Comparison of ENCODE assay signal across 15 cellular contexts in genomic region chr20:55522296-55522815, GRCh38.
DNase-seq lines count a peak whose midpoint lies in the region; ATAC-seq and TF ChIP-seq lines count a peak whose summit lies in the region.
"Had no signal": no experiment of that assay in that cellular context is flagged by ENCODE, and none has a peak within 500 bp of the region (broad histone marks: within the 10 kb centered on the region; RNA-seq: fewer than 3 reads in every experiment).

No MANE protein-coding gene starts in this region.

- no peak for ATAC-seq in GM21447 (IDR thresholded peaks at IDR 0.05; ENCODE audit: unreplicated experiment)
- no peak for ATAC-seq in activated T-cell treated with anti-CD3 and anti-CD28 coated beads, Interleukin-2, amount 50 U/mL, for 72 hours (replicated peaks in 1 of 2)
- ATAC-seq: HCT116 had no signal

- H2BK20ac ChIP-seq in H9 (ENCODE audit: low read depth, low read length, poor library complexity, severe bottlenecking) = no peak overlapping the region

- no peaks in the 10 kb centered on the region for H3K23me2 ChIP-seq in H9 (ENCODE audit: insufficient read length, low read depth, low read length, poor library complexity, severe bottlenecking)

- H4K5ac ChIP-seq in H9 (ENCODE audit: insufficient read length, low read depth, low read length) = no peak overlapping the region

- no peaks in the 10 kb centered on the region for H4K20me1 ChIP-seq in H9 (ENCODE audit: control insufficient read depth, insufficient read depth, insufficient read length)

- H3K36me3 ChIP-seq in NT2/D1 (ENCODE audit: insufficient read depth, insufficient read length, low read length) = no peaks in the 10 kb centered on the region

- peaks cover 3 to 9% of the 10 kb centered on the region in 2 experiments; a peak in 4 of 5 replicates for H3K9me3 Mint-ChIP-seq in H9
- peaks cover 12% of the 10 kb centered on the region in 2 donors for H3K9me3 Mint-ChIP-seq in activated T-cell treated with anti-CD3 and anti-CD28 coated beads, Interleukin-2, amount 50 U/mL, for 72 hours
- H3K9me3 Mint-ChIP-seq in T-helper 2 cell treated with Interferon-gamma antibody and Interleukin-4, amounts not matched to agents 5 μg/mL and 100 μg/mL, for 36 hours = peaks cover 54% of the 10 kb centered on the region

- H2BK15ac ChIP-seq in H9 (ENCODE audit: low read depth, low read length) = no peak overlapping the region

- H3K18ac ChIP-seq in H9 (ENCODE audit: insufficient read length, low read depth, low read length) = no peak overlapping the region

- no peaks in the 10 kb centered on the region for H3K27me3 Mint-ChIP-seq in H9 (ENCODE audit: low read depth)
- H3K27me3 Mint-ChIP-seq in activated T-cell treated with anti-CD3 and anti-CD28 coated beads, Interleukin-2, amount 50 U/mL, for 72 hours (ENCODE audit: low read depth) = no peaks in the 10 kb centered on the region
- no peaks in the 10 kb centered on the region for H3K27me3 Mint-ChIP-seq in T-helper 2 cell treated with Interferon-gamma antibody and Interleukin-4, amounts not matched to agents 5 μg/mL and 100 μg/mL, for 36 hours (ENCODE audit: low read depth)
- H3K27me3 Mint-ChIP-seq: CD4-positive, alpha-beta memory T cell had no signal

- H2AFZ ChIP-seq in H9 (ENCODE audit: low read length) = no peak overlapping the region

- H3K9ac ChIP-seq in H9 (ENCODE audit: extremely low read depth, insufficient read length, low read length) (no peak overlapping the region), NT2/D1 (ENCODE audit: insufficient read length, low read depth) (no peak overlapping the region)

- no peak overlapping the region for H2BK12ac ChIP-seq in H9 (ENCODE audit: insufficient read length, low read depth, low read length)

- no peak overlapping the region for H3K23ac ChIP-seq in H9 (ENCODE audit: insufficient read length, low read depth, low read length)

- no peak overlapping the region for H3T11ph ChIP-seq in H9 (ENCODE audit: low read length)

- H2AK5ac ChIP-seq in H9 (ENCODE audit: insufficient read length, low read length) = no peak overlapping the region

- no peak overlapping the region for H3K27ac Mint-ChIP-seq in H9
- H3K27ac Mint-ChIP-seq in activated T-cell treated with anti-CD3 and anti-CD28 coated beads, Interleukin-2, amount 50 U/mL, for 72 hours = no peak overlapping the region
- H3K27ac Mint-ChIP-seq in T-helper 2 cell treated with Interferon-gamma antibody and Interleukin-4, amounts not matched to agents 5 μg/mL and 100 μg/mL, for 36 hours = no peak overlapping the region
- H3K27ac Mint-ChIP-seq: CD4-positive, alpha-beta memory T cell had no signal

- no peak overlapping the region for H4K91ac ChIP-seq in H9 (ENCODE audit: insufficient read length, low read depth, low read length)

- H3K79me1 ChIP-seq in H9 (ENCODE audit: insufficient read depth, low read depth, low read length, poor library complexity, severe bottlenecking) = no peaks in the 10 kb centered on the region

- H3K4me3 Mint-ChIP-seq in H9 = no peak overlapping the region
- H3K4me3 Mint-ChIP-seq in activated T-cell treated with anti-CD3 and anti-CD28 coated beads, Interleukin-2, amount 50 U/mL, for 72 hours = no peak overlapping the region
- H3K4me3 Mint-ChIP-seq in T-helper 2 cell treated with Interferon-gamma antibody and Interleukin-4, amounts not matched to agents 5 μg/mL and 100 μg/mL, for 36 hours = no peak overlapping the region
- H3K4me3 Mint-ChIP-seq: CD4-positive, alpha-beta memory T cell had no signal

- H3K4me1 ChIP-seq in H9 (ENCODE audit: insufficient read depth, low read length) (no peaks in the 10 kb centered on the region), NT2/D1 (ENCODE audit: insufficient read depth, insufficient read length) (no peaks in the 10 kb centered on the region)

- H3K9me3 ChIP-seq in H9 (ENCODE audit: control insufficient read depth, low read depth, low read length) (no peaks in the 10 kb centered on the region), NT2/D1 (ENCODE audit: insufficient read depth, low read length) (peaks cover 18% of the 10 kb centered on the region; the same call in 1 of the 2 replicates)

- no peak overlapping the region for H4K8ac ChIP-seq in H9 (replicated peaks; ENCODE audit: insufficient read length, low read depth, low read length)

- H3K4ac ChIP-seq in H9 (ENCODE audit: low read depth, low read length) = no peak overlapping the region

- no peak overlapping the region for H3K14ac ChIP-seq in H9 (ENCODE audit: insufficient read depth, low read length)

- no peak overlapping the region for H3K4me2 ChIP-seq in H9 (ENCODE audit: insufficient read depth, insufficient read length, low read length)

- no peak overlapping the region for H3K56ac ChIP-seq in H9 (ENCODE audit: insufficient read length, low read depth, low read length)

- DNase-seq in H9 = peak; percentile 46
- peak; percentile 16 for DNase-seq in NT2/D1 (ENCODE audit: low read depth, low spot score)
- DNase-seq in islet precursor cell = peak; percentile 72
- DNase-seq in activated T-cell treated with anti-CD3 and anti-CD28 coated beads, Interleukin-2, amount 50 U/mL, for 72 hours = no peak
- no peak for DNase-seq in T-helper 2 cell treated with Interferon-gamma antibody and Interleukin-4, amounts not matched to agents 5 μg/mL and 100 μg/mL, for 36 hours (ENCODE audit: low spot score)
- DNase-seq: C1 segment of cervical spinal cord; Calu3; CD4-positive, alpha-beta memory T cell; COR-L47; DMS53; DMS79 treated with DMSO at 0.1 percent for 48 hours; GOT3; H7 had no signal

- H3K27me3 ChIP-seq in H9 (ENCODE audit: insufficient read depth, low read length) (no peaks in the 10 kb centered on the region), NT2/D1 (ENCODE audit: insufficient read depth, insufficient read length) (no peaks in the 10 kb centered on the region)

- peaks cover 5 to 15% (median 8%) of the 10 kb centered on the region in 3 experiments for H3K36me3 Mint-ChIP-seq in H9 (ENCODE audit: insufficient read depth in 1 of 3, low read depth in 3 of 3)
- H3K36me3 Mint-ChIP-seq in activated T-cell treated with anti-CD3 and anti-CD28 coated beads, Interleukin-2, amount 50 U/mL, for 72 hours (ENCODE audit: insufficient read depth in 2 of 2) = peaks cover 2 to 5% of the 10 kb centered on the region in 2 donors
- H3K36me3 Mint-ChIP-seq in T-helper 2 cell treated with Interferon-gamma antibody and Interleukin-4, amounts not matched to agents 5 μg/mL and 100 μg/mL, for 36 hours (ENCODE audit: low read depth) = no peaks in the 10 kb centered on the region

- peak; percentile 38; the same call in 2 of the 3 replicates for TF ChIP-seq CTCF in H9 (conservative IDR thresholded peaks at IDR 0.05)

- no CpG with 5 or more reads among the region's 4 CpGs for WGBS in H9 (ENCODE audit: extremely low coverage, insufficient read length, low lambda C conversion rate)

- peaks cover 5 to 7% of the 10 kb centered on the region in 2 experiments for H3K4me1 Mint-ChIP-seq in H9
- no peaks in the 10 kb centered on the region for H3K4me1 Mint-ChIP-seq in activated T-cell treated with anti-CD3 and anti-CD28 coated beads, Interleukin-2, amount 50 U/mL, for 72 hours (ENCODE audit: low read depth)
- no peaks in the 10 kb centered on the region for H3K4me1 Mint-ChIP-seq in T-helper 2 cell treated with Interferon-gamma antibody and Interleukin-4, amounts not matched to agents 5 μg/mL and 100 μg/mL, for 36 hours (ENCODE audit: low read depth)
- H3K4me1 Mint-ChIP-seq: CD4-positive, alpha-beta memory T cell had no signal

- H2BK120ac ChIP-seq in H9 (ENCODE audit: low read depth, low read length, poor library complexity, severe bottlenecking) = no peak overlapping the region

- H3K79me2 ChIP-seq in H9 (ENCODE audit: insufficient read depth, low read length) = no peaks in the 10 kb centered on the region

- no peak overlapping the region for H3K4me3 ChIP-seq in NT2/D1 (ENCODE audit: insufficient read length, low read depth)

- H3K27ac ChIP-seq in H9 (ENCODE audit: insufficient read length, low read depth, low read length) = no peak overlapping the region

- H2BK5ac ChIP-seq in H9 (ENCODE audit: insufficient read length, low read length) = no peak overlapping the region

Comparison
In these comparisons a context has a peak if more than half of its experiments do, and no peak if none do; other contexts are left out.
1. DNase-seq: peak in H9 (single experiment), NT2/D1 (single experiment) and islet precursor cell (single experiment); none in activated T-cell treated with anti-CD3 and anti-CD28 coated beads, Interleukin-2, amount 50 U/mL, for 72 hours (0 of 2) and T-helper 2 cell treated with Interferon-gamma antibody and Interleukin-4, amounts not matched to agents 5 μg/mL and 100 μg/mL, for 36 hours (single experiment).